1 cellular context compared by ENCODE assay signal in genomic region chr17:60594747-60595146, GRCh38.
TF ChIP-seq lines count a peak whose summit lies in the region.

No MANE protein-coding gene starts in this region.

TF ChIP-seq in HCT116, 20 proteins besides CTCF, POLR2A, EP300 and RAD21 (continued from another document):
- TF ChIP-seq ZBTB33 (IDR thresholded peaks at IDR 0.05; ENCODE audit: extremely low read depth, insufficient replicate concordance, low read length), result no peak
- TF ChIP-seq ZNF274 (IDR thresholded peaks at IDR 0.05; ENCODE audit: low read depth, low read length), result no peak
